14 cellular contexts compared by ENCODE assay signal in genomic region chr2:64906853-64907536, GRCh38.
DNase-seq lines count a peak whose midpoint lies in the region; ATAC-seq and TF ChIP-seq lines count a peak whose summit lies in the region.
"Had no signal": no experiment of that assay in that cellular context is flagged by ENCODE, and none has a peak within 500 bp of the region (broad histone marks: within the 10 kb centered on the region; RNA-seq: fewer than 3 reads in every experiment).

No MANE protein-coding gene starts in this region.

- H3K9me3 Mint-ChIP-seq in nephron progenitor cell (no peaks in the 10 kb centered on the region), endodermal cell (no peaks in the 10 kb centered on the region)
- H3K9me3 Mint-ChIP-seq in stimulated activated naive B cell treated with anti-CD40 and anti-IgM and Interleukin-4, amounts not matched to agents 10 μg/mL and 1 μg/mL and 100 μg/mL, for 72 hours = peaks cover 0 to 8% of the 10 kb centered on the region in 2 donors
- H3K9me3 Mint-ChIP-seq: CD8-positive, alpha-beta memory T cell had no signal

- H3K27me3 ChIP-seq in endodermal cell (ENCODE audit: control insufficient read depth, insufficient read depth, low read length, poor library complexity, severe bottlenecking) = no peaks in the 10 kb centered on the region
- H3K27me3 ChIP-seq: BLaER1 had no signal

- no peaks in the 10 kb centered on the region for H3K4me1 ChIP-seq in endodermal cell (ENCODE audit: control insufficient read depth, insufficient read depth, low read length)
- H3K4me1 ChIP-seq: Caco-2 had no signal

- peaks cover 15% of the 10 kb centered on the region for H3K27me3 Mint-ChIP-seq in nephron progenitor cell (ENCODE audit: low read depth, poor library complexity)
- no peaks in the 10 kb centered on the region for H3K27me3 Mint-ChIP-seq in stimulated activated naive B cell treated with anti-CD40 and anti-IgM and Interleukin-4, amounts not matched to agents 10 μg/mL and 1 μg/mL and 100 μg/mL, for 72 hours
- H3K27me3 Mint-ChIP-seq in endodermal cell (ENCODE audit: insufficient read depth) = no peaks in the 10 kb centered on the region

- ATAC-seq in left lobe of liver = peak; percentile 68
- no peak for ATAC-seq in stimulated activated naive B cell treated with anti-CD40 and anti-IgM and Interleukin-4, amounts not matched to agents 10 μg/mL and 1 μg/mL and 100 μg/mL, for 72 hours (replicated peaks)
- ATAC-seq in GM19455 (IDR thresholded peaks at IDR 0.05; ENCODE audit: unreplicated experiment) = no peak
- ATAC-seq: HCT116 had no signal

- H3K27ac Mint-ChIP-seq in nephron progenitor cell (peak overlapping the region; percentile 11), endodermal cell (no peak overlapping the region)
- peak overlapping the region; percentile 45 for H3K27ac Mint-ChIP-seq in stimulated activated naive B cell treated with anti-CD40 and anti-IgM and Interleukin-4, amounts not matched to agents 10 μg/mL and 1 μg/mL and 100 μg/mL, for 72 hours

- TF ChIP-seq CTCF in nephron progenitor cell (IDR thresholded peaks at IDR 0.05) (no peak), endodermal cell (conservative IDR thresholded peaks at IDR 0.05) (no peak)

- DNase-seq in NCI-H2029 (lab: John Stamatoyannopoulos, UW) (peak; percentile 13), NCI-H2029 treated with DMSO at 0.1 percent for 48 hours (lab: John Stamatoyannopoulos, UW) (no peak), left lobe of liver (ENCODE audit: low spot score) (no peak), nephron progenitor cell (no peak), endodermal cell (no peak)
- no peak for DNase-seq in stimulated activated naive B cell treated with anti-CD40 and anti-IgM and Interleukin-4, amounts not matched to agents 10 μg/mL and 1 μg/mL and 100 μg/mL, for 72 hours
- DNase-seq in stimulated activated CD4-positive, alpha-beta T cell treated with anti-CD3 and anti-CD28 coated beads, Interleukin-12 subunit alpha, Interleukin-12 subunit beta, amount 100 ng/mL, for 4 hours = no peak
- DNase-seq: 8988T; AML-193; Caco-2; CD8-positive, alpha-beta memory T cell had no signal

- H3K4me3 ChIP-seq in endodermal cell (ENCODE audit: low read length) = no peak overlapping the region
- H3K4me3 ChIP-seq: BLaER1 had no signal

- H3K4me1 Mint-ChIP-seq in nephron progenitor cell (no peaks in the 10 kb centered on the region), endodermal cell (peaks cover 13% of the 10 kb centered on the region)
- peaks cover 43 to 58% of the 10 kb centered on the region in 2 donors for H3K4me1 Mint-ChIP-seq in stimulated activated naive B cell treated with anti-CD40 and anti-IgM and Interleukin-4, amounts not matched to agents 10 μg/mL and 1 μg/mL and 100 μg/mL, for 72 hours
- H3K4me1 Mint-ChIP-seq: CD8-positive, alpha-beta memory T cell had no signal

- WGBS in endodermal cell (ENCODE audit: insufficient coverage in 1 of 2, insufficient read length in 1 of 2), 2 experiments = 91 to 94% methylated on average over 3 to 6 of the region's 6 CpGs

- no peak overlapping the region for H3K9ac ChIP-seq in endodermal cell (ENCODE audit: extremely low read depth, low read length, poor library complexity, severe bottlenecking)
- H3K9ac ChIP-seq: BLaER1 had no signal

- no peak overlapping the region for H3K4me3 Mint-ChIP-seq in nephron progenitor cell
- no peak overlapping the region for H3K4me3 Mint-ChIP-seq in stimulated activated naive B cell treated with anti-CD40 and anti-IgM and Interleukin-4, amounts not matched to agents 10 μg/mL and 1 μg/mL and 100 μg/mL, for 72 hours
- no peak overlapping the region for H3K4me3 Mint-ChIP-seq in endodermal cell
- H3K4me3 Mint-ChIP-seq: CD8-positive, alpha-beta memory T cell had no signal

- H3K36me3 ChIP-seq in endodermal cell (ENCODE audit: control insufficient read depth, insufficient read depth, low read length) = no peaks in the 10 kb centered on the region
- H3K36me3 ChIP-seq: BLaER1 had no signal

- H3K36me3 Mint-ChIP-seq in nephron progenitor cell (ENCODE audit: low read depth) = no peaks in the 10 kb centered on the region
- peaks cover 52 to 64% of the 10 kb centered on the region in 2 donors for H3K36me3 Mint-ChIP-seq in stimulated activated naive B cell treated with anti-CD40 and anti-IgM and Interleukin-4, amounts not matched to agents 10 μg/mL and 1 μg/mL and 100 μg/mL, for 72 hours
- H3K36me3 Mint-ChIP-seq in endodermal cell (ENCODE audit: low read depth) = no peaks in the 10 kb centered on the region
- H3K36me3 Mint-ChIP-seq: CD8-positive, alpha-beta memory T cell had no signal

- no peaks in the 10 kb centered on the region for H3K9me3 ChIP-seq in endodermal cell (ENCODE audit: control insufficient read depth, low read length)
- H3K9me3 ChIP-seq: BLaER1, Caco-2 had no signal

- no peak overlapping the region for H3K27ac ChIP-seq in endodermal cell (ENCODE audit: low read depth, low read length)
- H3K27ac ChIP-seq: BLaER1 had no signal
